In the genomic region with DNA sequence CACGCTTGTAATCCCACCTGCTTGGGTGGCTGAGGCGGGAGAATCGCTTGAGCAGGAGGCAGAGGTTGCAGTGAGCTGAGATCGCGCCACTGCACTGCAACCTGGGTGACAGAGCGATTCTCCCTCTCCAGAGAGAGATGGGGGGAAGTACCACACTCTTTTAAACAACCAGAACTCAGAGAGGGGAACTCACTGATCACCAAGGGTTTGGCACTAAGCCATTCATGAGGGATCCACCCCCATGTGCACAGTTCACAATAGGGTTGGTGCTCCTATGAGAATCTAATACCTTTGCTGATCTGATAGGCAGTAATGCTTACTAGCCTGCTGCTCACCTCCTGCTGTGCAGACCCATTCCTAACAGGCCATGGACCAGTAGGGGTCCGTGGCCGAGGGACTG, we compare ENCODE assay signal across 17 cellular contexts.
"Had no signal": no experiment of that assay in that cellular context is flagged by ENCODE, and none has a peak within 500 bp of the region (broad histone marks: within the 10 kb centered on the region; RNA-seq: fewer than 3 reads in every experiment).

No MANE protein-coding gene starts in this region.

- H3K4me1 ChIP-seq: foreskin keratinocyte, right atrium auricular region had no signal

- H3K27me3 ChIP-seq: ovary, right atrium auricular region had no signal

- H3K9me3 Mint-ChIP-seq: memory B cell, mesothelial cell of epicardium, natural killer cell, neural crest cell had no signal

- H3K27ac Mint-ChIP-seq: memory B cell, mesothelial cell of epicardium, natural killer cell had no signal

- H3K4me1 Mint-ChIP-seq: natural killer cell had no signal

- H3K36me3 ChIP-seq: left ventricle myocardium inferior, lower lobe of right lung, ovary, right atrium auricular region had no signal

- DNase-seq: dermis blood vessel endothelial cell; foreskin keratinocyte; kidney; left cardiac atrium; left ventricle myocardium inferior; lower lobe of right lung; natural killer cell; nucleus accumbens; ovary; small intestine; stimulated activated CD4-positive, alpha-beta T cell treated with anti-CD3 and anti-CD28 coated beads, Interleukin-12 subunit alpha, Interleukin-12 subunit beta, amount 100 ng/mL, for 4 hours; stimulated activated naive CD4-positive, alpha-beta T cell treated with Interleukin-2 at 50 U/mL for 16 hours; trophoblast cell had no signal

- H3K27ac ChIP-seq: foreskin keratinocyte, left ventricle myocardium inferior, lower lobe of right lung, ovary, right atrium auricular region had no signal

- H3K9me3 ChIP-seq: left ventricle myocardium inferior, lower lobe of right lung, ovary, right atrium auricular region had no signal

- H3K4me3 Mint-ChIP-seq: memory B cell, mesothelial cell of epicardium, natural killer cell, neural crest cell had no signal

- H3K4me3 ChIP-seq: left ventricle myocardium inferior, lower lobe of right lung, ovary, right atrium auricular region had no signal

- ATAC-seq: foreskin keratinocyte, left cardiac atrium, lower lobe of right lung, natural killer cell had no signal

- H3K36me3 Mint-ChIP-seq: memory B cell, mesothelial cell of epicardium, natural killer cell had no signal
